ENCODE assay signal across 13 cellular contexts in the genomic region with DNA sequence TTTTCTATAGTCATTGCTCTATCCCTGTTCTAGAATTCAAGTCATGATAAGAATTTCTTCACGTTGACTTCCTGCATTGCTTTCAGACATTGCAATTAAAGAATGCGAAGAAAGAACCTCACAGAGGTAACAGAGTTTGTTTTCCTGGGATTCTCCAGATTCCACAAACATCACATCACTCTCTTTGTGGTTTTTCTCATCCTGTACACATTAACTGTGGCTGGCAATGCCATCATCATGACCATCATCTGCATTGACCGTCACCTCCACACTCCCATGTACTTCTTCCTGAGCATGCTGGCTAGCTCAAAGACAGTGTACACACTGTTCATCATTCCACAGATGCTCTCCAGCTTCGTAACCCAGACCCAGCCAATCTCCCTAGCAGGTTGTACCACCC. TPM values are rescaled to one million over a fixed set of nuclear protein-coding genes. Genes with fewer than 3 reads are reported as not detected.
A peak's percentile ranks its signal among the peaks of the same experiment; 100 is the strongest.
DNase-seq lines count a peak whose midpoint lies in the region; ATAC-seq, FAIRE-seq and TF ChIP-seq lines count a peak whose summit lies in the region.
"Had no signal": no experiment of that assay in that cellular context is flagged by ENCODE, and none has a peak within 500 bp of the region (broad histone marks: within the 10 kb centered on the region; RNA-seq: fewer than 3 reads in every experiment).

No MANE protein-coding gene starts in this region.

- no peak for FAIRE-seq in frontal cortex (lab: Jason Lieb, UNC)

- peaks cover 41% of the 10 kb centered on the region for H3K27me3 Mint-ChIP-seq in activated CD8-positive, alpha-beta T cell treated with anti-CD3 and anti-CD28 coated beads for 36 hours

- H3K36me3 ChIP-seq in mammary epithelial cell (ENCODE audit: insufficient read depth, low read length), result no peaks in the 10 kb centered on the region
- H3K36me3 ChIP-seq in kidney epithelial cell (ENCODE audit: control insufficient read depth, insufficient read depth, low read length), result no peaks in the 10 kb centered on the region

- no peaks in the 10 kb centered on the region for H3K79me2 ChIP-seq in mammary epithelial cell (ENCODE audit: insufficient read depth, low read length)

- H3K4me3 ChIP-seq in mammary epithelial cell (replicated peaks in 1 of 3; ENCODE audit: insufficient read depth in 1 of 3, low read depth in 2 of 3, low read length in 3 of 3) (no peak overlapping the region), kidney epithelial cell (ENCODE audit: low read depth, low read length) (no peak overlapping the region)

- no peaks in the 10 kb centered on the region for H3K9me3 ChIP-seq in mammary epithelial cell (replicated peaks; ENCODE audit: insufficient read depth, low read length)

- no peak for ATAC-seq in activated CD8-positive, alpha-beta T cell treated with anti-CD3 and anti-CD28 coated beads for 36 hours

- no TSS peak for BruUV-seq in mammary epithelial cell (replicated peaks; lab: Mats Ljungman, UMichigan)

- H3K4me1 Mint-ChIP-seq in activated CD8-positive, alpha-beta T cell treated with anti-CD3 and anti-CD28 coated beads for 36 hours (ENCODE audit: low read depth), result peaks cover 2% of the 10 kb centered on the region

- peak overlapping the region; percentile 67 for H3K27ac ChIP-seq in mammary epithelial cell (ENCODE audit: insufficient read depth, low read depth, low read length)
- H3K27ac ChIP-seq: C4-2B had no signal

- H3K9me3 Mint-ChIP-seq in activated CD8-positive, alpha-beta T cell treated with anti-CD3 and anti-CD28 coated beads for 36 hours, result no peaks in the 10 kb centered on the region
- H3K9me3 Mint-ChIP-seq: stimulated activated naive CD8-positive, alpha-beta T cell treated with anti-CD3 and anti-CD28 coated beads, Interleukin-15, Interleukin-2, amounts not matched to agents 100 ng/mL and 50 ng/mL, for 24 hours had no signal

- DNase-seq in AG08396 (ENCODE audit: low spot score) (peak; percentile 69), LoVo (ENCODE audit: low spot score) (peak; percentile 45), mammary epithelial cell (peak; percentile 93), kidney epithelial cell (ENCODE audit: low read depth) (peak; percentile 95), KG1 (lab: John Stamatoyannopoulos, UW) (no peak), frontal cortex (ENCODE audit: low spot score in 2 of 2) (no peak), NCI-H2227 treated with DMSO at 0.1 percent for 48 hours (lab: John Stamatoyannopoulos, UW) (no peak)
- DNase-seq in activated CD8-positive, alpha-beta T cell treated with anti-CD3 and anti-CD28 coated beads for 36 hours, result no peak
- DNase-seq: aorta, KBM-7, NCI-H2171 treated with DMSO at 0.1 percent for 48 hours had no signal

- H3K4me3 Mint-ChIP-seq in activated CD8-positive, alpha-beta T cell treated with anti-CD3 and anti-CD28 coated beads for 36 hours, result no peak overlapping the region
- H3K4me3 Mint-ChIP-seq: stimulated activated naive CD8-positive, alpha-beta T cell treated with anti-CD3 and anti-CD28 coated beads, Interleukin-15, Interleukin-2, amounts not matched to agents 100 ng/mL and 50 ng/mL, for 24 hours had no signal

- POLR2A ChIA-PET in activated CD8-positive, alpha-beta T cell treated with anti-CD3 and anti-CD28 coated beads for 36 hours (lab: Charles Lee), result no interaction called here

- H3K36me3 Mint-ChIP-seq in activated CD8-positive, alpha-beta T cell treated with anti-CD3 and anti-CD28 coated beads for 36 hours (ENCODE audit: low read depth), result no peaks in the 10 kb centered on the region

- H3K27ac Mint-ChIP-seq in activated CD8-positive, alpha-beta T cell treated with anti-CD3 and anti-CD28 coated beads for 36 hours, result no peak overlapping the region
- H3K27ac Mint-ChIP-seq: stimulated activated naive CD8-positive, alpha-beta T cell treated with anti-CD3 and anti-CD28 coated beads, Interleukin-15, Interleukin-2, amounts not matched to agents 100 ng/mL and 50 ng/mL, for 24 hours had no signal

- WGBS in mammary epithelial cell (ENCODE audit: low coverage, missing lambda C conversion rate), result 4% methylated on average over 4 of the region's 4 CpGs

- no peaks in the 10 kb centered on the region for H4K20me1 ChIP-seq in mammary epithelial cell (ENCODE audit: insufficient read depth, low read length)

- H3K4me1 ChIP-seq in mammary epithelial cell (ENCODE audit: insufficient read depth, low read length), result peaks cover 23% of the 10 kb centered on the region

- intact Hi-C loops in mammary epithelial cell (cut with micrococcal nuclease), result loop anchor here (5.0 to 10.0 kb wide), 2 partner anchors 184 to 287 kb away; a partner anchor contains a TSS
- intact Hi-C loops in activated CD8-positive, alpha-beta T cell treated with anti-CD3 and anti-CD28 coated beads for 36 hours (cut with micrococcal nuclease), result no loop called here

- in situ Hi-C loops in mammary epithelial cell (cut with MboI; ENCODE audit: low sequenced_read_pairs in 2 of 2), result no loop called here

- dilution Hi-C loops in mammary epithelial cell (cut with HindIII; ENCODE audit: low sequenced_read_pairs), result loop anchor here (25.0 kb wide), 1 partner anchor 289 kb away; no protein-coding TSS in a partner anchor

- H3K27me3 ChIP-seq in mammary epithelial cell (ENCODE audit: insufficient read depth, low read length), result no peaks in the 10 kb centered on the region
- H3K27me3 ChIP-seq in kidney epithelial cell (ENCODE audit: control insufficient read depth, insufficient read depth, low read length), result no peaks in the 10 kb centered on the region

- H3K9ac ChIP-seq in mammary epithelial cell (ENCODE audit: insufficient read depth, low read length), result no peak overlapping the region

- CTCF ChIA-PET in mammary epithelial cell (lab: Charles Lee; ENCODE audit: low non-redundant PET), result no interaction called here
- CTCF ChIA-PET in activated CD8-positive, alpha-beta T cell treated with anti-CD3 and anti-CD28 coated beads for 36 hours (lab: Charles Lee), result no interaction called here

- no peak for TF ChIP-seq CTCF in mammary epithelial cell (conservative IDR thresholded peaks at IDR 0.05 in 1 of 2, IDR thresholded peaks at IDR 0.05 in 1 of 2; ENCODE audit: extremely low read depth in 1 of 2, insufficient read depth in 1 of 2, low read depth in 1 of 2, low read length in 2 of 2)
- no peak for TF ChIP-seq CTCF in kidney epithelial cell (IDR thresholded peaks at IDR 0.05; ENCODE audit: insufficient read depth, low read length, poor library complexity, severe bottlenecking)
- TF ChIP-seq CTCF in activated CD8-positive, alpha-beta T cell treated with anti-CD3 and anti-CD28 coated beads for 36 hours (IDR thresholded peaks at IDR 0.05), result no peak

- peak overlapping the region; percentile 25 for H3K4me2 ChIP-seq in mammary epithelial cell (ENCODE audit: insufficient read depth, low read depth, low read length)

- peak overlapping the region; percentile 61 for H2AFZ ChIP-seq in mammary epithelial cell (ENCODE audit: low read depth, low read length)

RNA-seq across cellular contexts. Expression of a gene that starts 10.6 kb away (rescaled TPM):
- total RNA-seq in mammary epithelial cell (not detected), kidney epithelial cell (not detected in 2 replicates), frontal cortex (not detected)
- polyA plus RNA-seq in mammary epithelial cell, result not detected
- not detected for polyA minus RNA-seq in mammary epithelial cell
- not detected for total RNA-seq in activated CD8-positive, alpha-beta T cell treated with anti-CD3 and anti-CD28 coated beads for 36 hours
- total RNA-seq: aorta had no signal
- polyA plus RNA-seq: aorta had no signal

Comparison
In these comparisons a context has a peak if more than half of its experiments do, and no peak if none do; other contexts are left out.
1. DNase-seq: peak in AG08396 (single experiment), LoVo (single experiment), mammary epithelial cell (single experiment) and kidney epithelial cell (single experiment); none in activated CD8-positive, alpha-beta T cell treated with anti-CD3 and anti-CD28 coated beads for 36 hours (single experiment), KG1 (single experiment), frontal cortex (0 of 2) and NCI-H2227 treated with DMSO at 0.1 percent for 48 hours (single experiment).